Comparison of ENCODE assay signal across 1 cellular context in genomic region chr4:121801715-121802075, GRCh38.
TF ChIP-seq lines count a peak whose summit lies in the region.

No MANE protein-coding gene starts in this region.

TF ChIP-seq in GM23338, 12 proteins besides CTCF, POLR2A, EP300 and RAD21 (continued from another document):
- TF ChIP-seq ZNF462 (CRISPR knock-in tag; IDR thresholded peaks at IDR 0.05) (no peak), ZNF331 (CRISPR knock-in tag; IDR thresholded peaks at IDR 0.05; ENCODE audit: low read depth) (no peak), STAT1 (IDR thresholded peaks at IDR 0.05; ENCODE audit: unreplicated experiment) (no peak), JUNB (IDR thresholded peaks at IDR 0.05; ENCODE audit: unreplicated experiment) (no peak), NANOG (IDR thresholded peaks at IDR 0.05; ENCODE audit: borderline replicate concordance) (no peak), EZH2 (IDR thresholded peaks at IDR 0.05; ENCODE audit: low read depth, unreplicated experiment) (no peak), CREB1 (CRISPR knock-in tag; IDR thresholded peaks at IDR 0.05; ENCODE audit: low read depth) (no peak), POLR2AphosphoS5 (IDR thresholded peaks at IDR 0.05; ENCODE audit: low read depth) (no peak)
